In genomic region chr14:94699831-94700230, GRCh38 we compare ENCODE assay signal across 35 cellular contexts.
"Had no signal": no experiment of that assay in that cellular context is flagged by ENCODE, and none has a peak within 500 bp of the region (broad histone marks: within the 10 kb centered on the region; RNA-seq: fewer than 3 reads in every experiment).

No MANE protein-coding gene starts in this region.

- H3K36me3 ChIP-seq: adrenal gland, esophagus squamous epithelium, gastroesophageal sphincter had no signal

- H3K27ac Mint-ChIP-seq: activated CD4-positive, alpha-beta memory T cell treated with anti-CD3 and anti-CD28 coated beads for 36 hours; activated CD4-positive, alpha-beta T cell treated with anti-CD3 and anti-CD28 coated beads for 36 hours; activated CD4-positive, alpha-beta T cell treated with anti-CD3 and anti-CD28 coated beads, Interleukin-2, amount 10 ng/mL, durations not matched to agents 24 days and 14 days; activated CD8-positive, alpha-beta memory T cell treated with anti-CD3 and anti-CD28 coated beads, Interleukin-2, amount 10 ng/mL, durations not matched to agents 7 days and 5 days; activated CD8-positive, alpha-beta T cell treated with anti-CD3 and anti-CD28 coated beads, Interleukin-2, amount 10 ng/mL, durations not matched to agents 7 days and 5 days; activated naive CD4-positive, alpha-beta T cell treated with anti-CD3 and anti-CD28 coated beads for 36 hours; activated naive CD4-positive, alpha-beta T cell treated with anti-CD3 and anti-CD28 coated beads, Interleukin-2, amount 50 U/mL, for 24 hours; activated naive CD8-positive, alpha-beta T cell treated with anti-CD3 and anti-CD28 coated beads for 36 hours; activated naive CD8-positive, alpha-beta T cell treated with anti-CD3 and anti-CD28 coated beads, Interleukin-2, amount 50 U/mL, for 24 hours; activated T-helper 1 cell treated with anti-CD3 and anti-CD28 coated beads, Interleukin-12 subunit alpha, Interleukin-12 subunit beta, Interleukin-2, Interleukin-4 antibody, amounts not matched to agents 30 ng/mL and 10 ng/mL and 1 ng/mL, durations not matched to agents 14 hours and 24 hours and 36 hours; activated T-helper 2 cell treated with anti-CD3 and anti-CD28 coated beads, Interferon-gamma antibody, Interleukin-2, Interleukin-4, amounts not matched to agents 10 μg/mL and 5 μg/mL and 100 μg/mL, durations not matched to agents 14 hours and 24 hours and 36 hours; T-helper 17 cell; T-helper 2 cell treated with Interferon-gamma antibody and Interleukin-4, amounts not matched to agents 5 μg/mL and 100 μg/mL, for 36 hours had no signal

- H3K9me3 ChIP-seq: adrenal gland, body of pancreas, esophagus squamous epithelium, gastroesophageal sphincter had no signal

- H3K27ac ChIP-seq: adrenal gland, body of pancreas, epithelial cell of prostate, esophagus squamous epithelium, gastroesophageal sphincter had no signal

- H3K36me3 Mint-ChIP-seq: activated CD4-positive, alpha-beta memory T cell treated with anti-CD3 and anti-CD28 coated beads for 36 hours; activated CD8-positive, alpha-beta memory T cell treated with anti-CD3 and anti-CD28 coated beads, Interleukin-2, amount 10 ng/mL, durations not matched to agents 7 days and 5 days; activated naive CD4-positive, alpha-beta T cell treated with anti-CD3 and anti-CD28 coated beads, Interleukin-2, amount 50 U/mL, for 24 hours; activated naive CD8-positive, alpha-beta T cell treated with anti-CD3 and anti-CD28 coated beads for 36 hours had no signal

- H3K4me1 Mint-ChIP-seq: activated CD4-positive, alpha-beta T cell treated with anti-CD3 and anti-CD28 coated beads for 36 hours; activated CD4-positive, alpha-beta T cell treated with anti-CD3 and anti-CD28 coated beads, Interleukin-2, amount 10 ng/mL, durations not matched to agents 24 days and 14 days; activated CD8-positive, alpha-beta memory T cell treated with anti-CD3 and anti-CD28 coated beads, Interleukin-2, amount 10 ng/mL, durations not matched to agents 7 days and 5 days; activated naive CD4-positive, alpha-beta T cell treated with anti-CD3 and anti-CD28 coated beads, Interleukin-2, amount 50 U/mL, for 24 hours; activated naive CD8-positive, alpha-beta T cell treated with anti-CD3 and anti-CD28 coated beads for 36 hours; activated naive CD8-positive, alpha-beta T cell treated with anti-CD3 and anti-CD28 coated beads, Interleukin-2, amount 50 U/mL, for 24 hours had no signal

- H3K27me3 ChIP-seq: adrenal gland, body of pancreas had no signal

- FAIRE-seq: colon, endometrium, endothelial cell of umbilical vein had no signal

- H3K4me1 ChIP-seq: adrenal gland, body of pancreas, esophagus squamous epithelium, gastroesophageal sphincter had no signal

- H3K4me3 Mint-ChIP-seq: activated CD4-positive, alpha-beta memory T cell treated with anti-CD3 and anti-CD28 coated beads for 36 hours; activated CD4-positive, alpha-beta T cell treated with anti-CD3 and anti-CD28 coated beads for 36 hours; activated CD4-positive, alpha-beta T cell treated with anti-CD3 and anti-CD28 coated beads, Interleukin-2, amount 10 ng/mL, durations not matched to agents 24 days and 14 days; activated CD8-positive, alpha-beta memory T cell treated with anti-CD3 and anti-CD28 coated beads, Interleukin-2, amount 10 ng/mL, durations not matched to agents 7 days and 5 days; activated CD8-positive, alpha-beta T cell treated with anti-CD3 and anti-CD28 coated beads, Interleukin-2, amount 10 ng/mL, durations not matched to agents 7 days and 5 days; activated naive CD4-positive, alpha-beta T cell treated with anti-CD3 and anti-CD28 coated beads for 36 hours; activated naive CD4-positive, alpha-beta T cell treated with anti-CD3 and anti-CD28 coated beads, Interleukin-2, amount 50 U/mL, for 24 hours; activated naive CD8-positive, alpha-beta T cell treated with anti-CD3 and anti-CD28 coated beads for 36 hours; activated naive CD8-positive, alpha-beta T cell treated with anti-CD3 and anti-CD28 coated beads, Interleukin-2, amount 50 U/mL, for 24 hours; activated T-helper 1 cell treated with anti-CD3 and anti-CD28 coated beads, Interleukin-12 subunit alpha, Interleukin-12 subunit beta, Interleukin-2, Interleukin-4 antibody, amounts not matched to agents 30 ng/mL and 10 ng/mL and 1 ng/mL, durations not matched to agents 14 hours and 24 hours and 36 hours; T-helper 17 cell; T-helper 2 cell treated with Interferon-gamma antibody and Interleukin-4, amounts not matched to agents 5 μg/mL and 100 μg/mL, for 36 hours had no signal

- H3K9me3 Mint-ChIP-seq: activated CD4-positive, alpha-beta memory T cell treated with anti-CD3 and anti-CD28 coated beads for 36 hours; activated CD4-positive, alpha-beta T cell treated with anti-CD3 and anti-CD28 coated beads, Interleukin-2, amount 10 ng/mL, durations not matched to agents 24 days and 14 days; activated naive CD4-positive, alpha-beta T cell treated with anti-CD3 and anti-CD28 coated beads for 36 hours; activated naive CD4-positive, alpha-beta T cell treated with anti-CD3 and anti-CD28 coated beads, Interleukin-2, amount 50 U/mL, for 24 hours; activated naive CD8-positive, alpha-beta T cell treated with anti-CD3 and anti-CD28 coated beads for 36 hours; activated naive CD8-positive, alpha-beta T cell treated with anti-CD3 and anti-CD28 coated beads, Interleukin-2, amount 50 U/mL, for 24 hours; activated T-helper 1 cell treated with anti-CD3 and anti-CD28 coated beads, Interleukin-12 subunit alpha, Interleukin-12 subunit beta, Interleukin-2, Interleukin-4 antibody, amounts not matched to agents 30 ng/mL and 10 ng/mL and 1 ng/mL, durations not matched to agents 14 hours and 24 hours and 36 hours; activated T-helper 2 cell treated with anti-CD3 and anti-CD28 coated beads, Interferon-gamma antibody, Interleukin-2, Interleukin-4, amounts not matched to agents 10 μg/mL and 5 μg/mL and 100 μg/mL, durations not matched to agents 14 hours and 24 hours and 36 hours; T-helper 2 cell treated with Interferon-gamma antibody and Interleukin-4, amounts not matched to agents 5 μg/mL and 100 μg/mL, for 36 hours had no signal

- DNase-seq: activated CD4-positive, alpha-beta memory T cell treated with anti-CD3 and anti-CD28 coated beads for 36 hours; activated CD4-positive, alpha-beta T cell treated with anti-CD3 and anti-CD28 coated beads for 36 hours; activated CD4-positive, alpha-beta T cell treated with anti-CD3 and anti-CD28 coated beads, Interleukin-2, amount 10 ng/mL, durations not matched to agents 24 days and 14 days; activated CD4-positive, CD25-positive, alpha-beta regulatory T cell; activated CD4-positive, CD25-positive, alpha-beta regulatory T cell treated with anti-CD3 and anti-CD28 coated beads, Interleukin-2, amount 50 U/mL, for 72 hours; activated CD8-positive, alpha-beta memory T cell treated with anti-CD3 and anti-CD28 coated beads, Interleukin-2, amount 10 ng/mL, durations not matched to agents 7 days and 5 days; activated CD8-positive, alpha-beta memory T cell treated with anti-CD3 and anti-CD28 coated beads, Interleukin-2, amount 50 U/mL, for 4 hours; activated CD8-positive, alpha-beta T cell treated with anti-CD3 and anti-CD28 coated beads, Interleukin-2, amount 10 ng/mL, durations not matched to agents 7 days and 5 days; activated effector memory CD4-positive, alpha-beta T cell treated with anti-CD3 and anti-CD28 coated beads, Interleukin-2, amount 50 U/mL, for 16 hours; activated naive CD4-positive, alpha-beta T cell treated with anti-CD3 and anti-CD28 coated beads for 36 hours; activated naive CD8-positive, alpha-beta T cell treated with anti-CD3 and anti-CD28 coated beads for 36 hours; activated naive CD8-positive, alpha-beta T cell treated with anti-CD3 and anti-CD28 coated beads, Interleukin-2, amount 50 U/mL, for 24 hours; activated T-cell treated with anti-CD3 and anti-CD28 coated beads, Interleukin-2, amount 50 U/mL, for 1 hour; activated T-cell treated with anti-CD3 and anti-CD28 coated beads, Interleukin-2, amount 50 U/mL, for 48 hours; adrenal gland; amygdala; aorta; body of pancreas; caudate nucleus; cortex of kidney; effector CD8-positive, alpha-beta T cell; esophagus squamous epithelium; foreskin melanocyte; T-helper 1 cell; T-helper 17 cell; T1000 had no signal

- H3K4me3 ChIP-seq: adrenal gland, body of pancreas, esophagus squamous epithelium, gastroesophageal sphincter had no signal

- H3K27me3 Mint-ChIP-seq: activated CD4-positive, alpha-beta T cell treated with anti-CD3 and anti-CD28 coated beads, Interleukin-2, amount 10 ng/mL, durations not matched to agents 24 days and 14 days; activated CD8-positive, alpha-beta memory T cell treated with anti-CD3 and anti-CD28 coated beads, Interleukin-2, amount 10 ng/mL, durations not matched to agents 7 days and 5 days had no signal
